Comparison of ENCODE assay signal across 30 cellular contexts in the genomic region with DNA sequence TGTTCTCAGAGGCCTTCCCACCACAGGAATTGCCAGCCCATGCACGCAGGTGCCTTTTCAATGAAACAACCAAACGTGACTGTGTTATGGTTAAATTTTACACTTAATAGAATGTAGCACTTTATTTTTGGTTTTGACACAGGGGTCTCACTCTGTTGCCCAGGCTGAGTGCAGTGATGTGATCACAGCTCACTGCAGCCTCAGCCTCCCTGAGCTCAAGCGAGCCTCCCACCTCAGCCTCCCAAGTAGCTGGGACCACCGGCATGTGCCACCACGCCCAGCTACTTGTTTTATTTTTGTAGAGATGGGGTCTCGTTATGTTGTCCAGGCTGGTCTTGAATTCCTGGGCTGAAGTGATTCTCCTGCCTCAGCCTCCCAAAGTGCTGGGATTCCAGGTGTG. TPM values are rescaled to one million over a fixed set of nuclear protein-coding genes. Genes with fewer than 3 reads are reported as not detected.
"Had no signal": no experiment of that assay in that cellular context is flagged by ENCODE, and none has a peak within 500 bp of the region (broad histone marks: within the 10 kb centered on the region; RNA-seq: fewer than 3 reads in every experiment).

No MANE protein-coding gene starts in this region.

- FAIRE-seq: urothelium cell line had no signal

- H3K36me3 ChIP-seq: stomach, suprapubic skin, thoracic aorta, thyroid gland, tibial artery, tibial nerve, transverse colon, upper lobe of left lung, upper lobe of right lung, uterus, vagina had no signal

- H3K27ac ChIP-seq: stomach, suprapubic skin, thoracic aorta, thyroid gland, tibial artery, tibial nerve, transverse colon, upper lobe of left lung, upper lobe of right lung, uterus, vagina had no signal

- H3K4me3 ChIP-seq: stomach, suprapubic skin, thoracic aorta, thyroid gland, tibial artery, tibial nerve, transverse colon, upper lobe of left lung, upper lobe of right lung, uterus, vagina had no signal

- H3K9me3 ChIP-seq: stomach, suprapubic skin, thoracic aorta, thyroid gland, tibial artery, tibial nerve, transverse colon, upper lobe of left lung, upper lobe of right lung, uterus, vagina had no signal

- DNase-seq: stimulated activated CD4-positive, alpha-beta T cell treated with anti-CD3 and anti-CD28 coated beads, Interleukin-2, amount 100 ng/mL, for 48 hours; stimulated activated CD4-positive, alpha-beta T cell treated with anti-CD3 and anti-CD28 coated beads, Interleukin-4, amount 100 ng/mL, for 1 hour; stimulated activated CD4-positive, alpha-beta T cell treated with anti-CD3 and anti-CD28 coated beads, Interleukin-4, amount 100 ng/mL, for 24 hours; stimulated activated CD4-positive, alpha-beta T cell treated with anti-CD3 and anti-CD28 coated beads, Interleukin-4, amount 100 ng/mL, for 4 hours; stimulated activated CD8-positive, alpha-beta memory T cell treated with anti-CD3 and anti-CD28 coated beads, Interleukin-4, amount 100 ng/mL, for 48 hours; stimulated activated naive B cell treated with anti-CD40 and anti-IgM and Interleukin-4, amounts not matched to agents 10 μg/mL and 1 μg/mL and 100 μg/mL, for 72 hours; stimulated activated naive CD4-positive, alpha-beta T cell; stimulated activated naive CD4-positive, alpha-beta T cell treated with Interleukin-2 at 50 U/mL for 16 hours; stimulated activated naive CD8-positive, alpha-beta T cell treated with anti-CD3 and anti-CD28 coated beads, Interleukin-15, amount 100 ng/mL, for 72 hours; stimulated activated naive CD8-positive, alpha-beta T cell treated with anti-CD3 and anti-CD28 coated beads, Interleukin-15, Interleukin-2, amounts not matched to agents 100 U/mL and 50 U/mL, for 24 hours; stomach; substantia nigra; thyroid gland; tibial artery; transverse colon; trophoblast cell; upper lobe of right lung; uterus had no signal

- ATAC-seq: stimulated activated effector memory CD8-positive, alpha-beta T cell treated with anti-CD3 and anti-CD28 coated beads, Interleukin-12 subunit alpha, Interleukin-12 subunit beta, amount 100 ng/mL, for 72 hours; stimulated activated memory B cell treated with anti-CD40 and anti-IgM and Interleukin-4, amounts not matched to agents 10 μg/mL and 1 μg/mL and 100 μg/mL, for 72 hours; stimulated activated naive B cell treated with anti-CD40 and anti-IgM and Interleukin-4, amounts not matched to agents 10 μg/mL and 1 μg/mL and 100 μg/mL, for 72 hours; stimulated activated naive CD8-positive, alpha-beta T cell treated with anti-CD3 and anti-CD28 coated beads, Interleukin-15, amount 100 ng/mL, for 72 hours; stimulated activated naive CD8-positive, alpha-beta T cell treated with anti-CD3 and anti-CD28 coated beads, Interleukin-15, Interleukin-2, amounts not matched to agents 100 U/mL and 50 U/mL, for 24 hours; upper lobe of right lung had no signal

- H3K4me1 ChIP-seq: stomach, tibial artery, tibial nerve, transverse colon, upper lobe of left lung, upper lobe of right lung, uterus, vagina had no signal

- H3K27me3 ChIP-seq: stomach, suprapubic skin, thyroid gland, tibial artery, tibial nerve, transverse colon, upper lobe of left lung, upper lobe of right lung, uterus, vagina had no signal

RNA-seq across cellular contexts. Expression of a gene that starts 51.6 kb away (rescaled TPM):
- total RNA-seq: subcutaneous adipose tissue, suprapubic skin, temporal lobe, thyroid gland, tibial nerve, transverse colon, upper lobe of left lung, upper lobe of right lung, ureter, urinary bladder, uterus, vagina had no signal
- polyA plus RNA-seq: urinary bladder had no signal
